In genomic region chr17:57989011-57989345, GRCh38 we compare ENCODE assay signal across 8 cellular contexts. TPM values are rescaled to one million over a fixed set of nuclear protein-coding genes. Genes with fewer than 3 reads are reported as not detected.
DNase-seq lines count a peak whose midpoint lies in the region; ATAC-seq, FAIRE-seq and TF ChIP-seq lines count a peak whose summit lies in the region.

No MANE protein-coding gene starts in this region.

- DNase-seq in NCI-H1105 (lab: John Stamatoyannopoulos, UW) (peak; percentile 7), body of pancreas (peak; percentile 31 to 59 (median 44)), HepG2 (ENCODE audit: low spot score) (peak; percentile 78), thyroid gland (peak; percentile 27 to 29), NCI-H2081 (lab: John Stamatoyannopoulos, UW) (no peak), A172 (ENCODE audit: low spot score) (no peak)

- 2 to 7% methylated on average over 5 of the region's 5 CpGs for WGBS in body of pancreas, 2 donors
- 3% methylated on average over 5 of the region's 5 CpGs for WGBS in HepG2 (ENCODE audit: low lambda C conversion rate)
- WGBS in thyroid gland, 2 donors: 12 to 13% methylated on average over 5 of the region's 5 CpGs

- BruUV-seq in HepG2 (replicated peaks; lab: Mats Ljungman, UMichigan): TSS peak; percentile 62

- TF ChIP-seq EP300 in HepG2 (IDR thresholded peaks at IDR 0.05; ENCODE audit: low read depth in 2 of 2, low read length in 2 of 2) (no peak), HepG2 (CRISPR knock-in tag; IDR thresholded peaks at IDR 0.05; ENCODE audit: borderline replicate concordance) (no peak)

- peak overlapping the region; percentile 94 for H3K9ac ChIP-seq in HepG2 (ENCODE audit: insufficient read depth, low read depth, low read length)

- peaks cover 27% of the 10 kb centered on the region for H3K36me3 ChIP-seq in DOHH2 (ENCODE audit: control insufficient read depth, low read length)
- H3K36me3 ChIP-seq in body of pancreas (replicated peaks in 1 of 2; ENCODE audit: insufficient read depth in 1 of 2, low read depth in 2 of 2): no peaks in the 10 kb centered on the region
- H3K36me3 ChIP-seq in HepG2 (replicated peaks in 1 of 2; ENCODE audit: control insufficient read depth in 1 of 2, insufficient read depth in 2 of 2, low read length in 2 of 2): no peaks in the 10 kb centered on the region
- no peaks in the 10 kb centered on the region for H3K36me3 ChIP-seq in thyroid gland

- in situ Hi-C loops in HepG2 (cut with HindIII; ENCODE audit: extremely low pct_ligation_motif_present, low pct_unique_long_range_greater_than_20kb): no loop called here

- peaks cover 37% of the 10 kb centered on the region for H3F3A ChIP-seq in DOHH2 (ENCODE audit: control insufficient read depth, insufficient read depth)

- H3K27ac ChIP-seq in DOHH2 (ENCODE audit: low read depth, low read length) (peak overlapping the region; percentile 61), body of pancreas (peak overlapping the region; percentile 94 to 99 (median 96)), HepG2 (ENCODE audit: extremely low read length, insufficient read depth, low read length) (peak overlapping the region; percentile 80), thyroid gland (peak overlapping the region; percentile 73 to 97 (median 97))

- H3K27me3 ChIP-seq in DOHH2 (ENCODE audit: control insufficient read depth, low read length): no peaks in the 10 kb centered on the region
- no peaks in the 10 kb centered on the region for H3K27me3 ChIP-seq in body of pancreas
- no peaks in the 10 kb centered on the region; a peak in 1 of 5 replicates for H3K27me3 ChIP-seq in HepG2 (ENCODE audit: control insufficient read depth in 1 of 2, insufficient read depth in 2 of 2, low read length in 2 of 2)
- H3K27me3 ChIP-seq in thyroid gland: no peaks in the 10 kb centered on the region

- H3K9me2 ChIP-seq in DOHH2 (replicated peaks; ENCODE audit: control insufficient read depth, low read length): no peaks in the 10 kb centered on the region

- H3K9me3 ChIP-seq in DOHH2 (ENCODE audit: control insufficient read depth, insufficient read depth, low read length) (no peaks in the 10 kb centered on the region), body of pancreas (no peaks in the 10 kb centered on the region), HepG2 (ENCODE audit: low read length) (no peaks in the 10 kb centered on the region), thyroid gland (no peaks in the 10 kb centered on the region)

- H3K4me1 ChIP-seq in DOHH2 (ENCODE audit: control insufficient read depth, low read length): peaks cover 44% of the 10 kb centered on the region
- peaks cover 47% of the 10 kb centered on the region for H3K4me1 ChIP-seq in body of pancreas
- peaks cover 82% of the 10 kb centered on the region for H3K4me1 ChIP-seq in HepG2 (ENCODE audit: insufficient read depth, low read length)
- peaks cover 26 to 35% of the 10 kb centered on the region in 2 donors for H3K4me1 ChIP-seq in thyroid gland

- TF ChIP-seq RAD21 in HepG2 (CRISPR knock-in tag; IDR thresholded peaks at IDR 0.05): no peak

- peak; percentile 19 for TF ChIP-seq CTCF in DOHH2 (IDR thresholded peaks at IDR 0.05; ENCODE audit: low read depth, low read length, poor library complexity, severe bottlenecking)
- TF ChIP-seq CTCF in body of pancreas (IDR thresholded peaks at IDR 0.05): no peak
- peak; percentile 36 for TF ChIP-seq CTCF in HepG2 (CRISPR knock-in tag; IDR thresholded peaks at IDR 0.05)
- no peak for TF ChIP-seq CTCF in thyroid gland (IDR thresholded peaks at IDR 0.05)

- H2AFZ ChIP-seq in HepG2 (ENCODE audit: low read length): no peak overlapping the region

- H3K79me2 ChIP-seq in DOHH2 (ENCODE audit: control insufficient read depth, low read length) (peaks cover 38% of the 10 kb centered on the region), HepG2 (ENCODE audit: insufficient read depth, low read length) (peaks cover 35% of the 10 kb centered on the region)

- TF ChIP-seq POLR2A in body of pancreas (IDR thresholded peaks at IDR 0.05) (no peak), HepG2 (IDR thresholded peaks at IDR 0.05; ENCODE audit: insufficient read depth in 1 of 2, low read depth in 2 of 2, low read length in 2 of 2) (no peak), thyroid gland (IDR thresholded peaks at IDR 0.05) (no peak)

- H4K20me1 ChIP-seq in DOHH2 (ENCODE audit: control insufficient read depth, insufficient read depth, low read depth, low read length) (peaks cover 16% of the 10 kb centered on the region), HepG2 (ENCODE audit: insufficient read depth, low read length) (peaks cover 19% of the 10 kb centered on the region)

- CTCF ChIA-PET in HepG2 (lab: Yijun Ruan, JAX; ENCODE audit: low intra/inter-chr PET ratio, low total read pairs): no interaction called here

- H3K4me2 ChIP-seq in DOHH2 (ENCODE audit: low read length): peak overlapping the region; percentile 99
- H3K4me2 ChIP-seq in HepG2 (ENCODE audit: low read depth, low read length): peak overlapping the region; percentile 94

- ATAC-seq in body of pancreas: peak; percentile 27
- peak; percentile 58 for ATAC-seq in HepG2
- ATAC-seq in GM21390 (IDR thresholded peaks at IDR 0.05; ENCODE audit: unreplicated experiment): no peak

- intact Hi-C loops in body of pancreas (cut with DNase I): no loop called here
- intact Hi-C loops in HepG2 (cut with micrococcal nuclease; ENCODE audit: unreplicated experiment): loop anchor here (1.0 to 2.0 kb wide), 2 partner anchors 54 to 114 kb away; no protein-coding TSS in a partner anchor
- intact Hi-C loops in thyroid gland (cut with DNase I): no loop called here

- POLR2A ChIA-PET in HepG2 (lab: Yijun Ruan, JAX): interaction anchor here (0.9 to 14.7 kb wide), 14 partner anchors 10 to 138 kb away, joined by 3 to 173 read pairs (median 7); partner anchors contain the start of gene SRSF1

- FAIRE-seq in HepG2 (lab: Jason Lieb, UNC): peak; percentile 21

- H3K4me3 ChIP-seq in DOHH2 (ENCODE audit: low read length) (peak overlapping the region; percentile 92), body of pancreas (no peak overlapping the region), HepG2 (replicated peaks in 1 of 3; ENCODE audit: insufficient read depth in 1 of 3, low read depth in 2 of 3, low read length in 3 of 3) (peak overlapping the region; percentile 71 to 95 (median 83)), thyroid gland (replicated peaks in 1 of 3) (peak overlapping the region in 1 of 3 donors; percentile 61)

RNA-seq across cellular contexts. Expression of gene VEZF1, which starts 0.9 kb away (rescaled TPM):
- total RNA-seq in body of pancreas (10 to 100 TPM; 14.5 to 39.4 TPM), HepG2 (2016; rRNA removed; fragmentation: Illumina TruSeq; extraction: Trizol) (45.9 and 48.0 TPM in 2 replicates), thyroid gland (100 to 1,000 TPM in 1 of 4 donors, 10 to 100 TPM in 3; 88.5 to 147 (median 91.4) TPM)
- total RNA-seq in HepG2 (2016; cell fraction: cytosol; rRNA removed; fragmentation: Illumina TruSeq; extraction: Trizol; ENCODE audit: low read depth): 8.8 and 10.8 TPM in 2 replicates
- total RNA-seq in HepG2 (2016; cell fraction: insoluble cytoplasmic fraction; rRNA removed; fragmentation: Illumina TruSeq; extraction: Trizol): 41.9 and 43.4 TPM in 2 replicates
- total RNA-seq in HepG2 (2016; cell fraction: membrane; rRNA removed; fragmentation: Illumina TruSeq; extraction: Trizol): 42.3 and 48.6 TPM in 2 replicates
- total RNA-seq in HepG2 (2016; cell fraction: nucleus; rRNA removed; fragmentation: Illumina TruSeq; extraction: Trizol): 31.1 and 37.8 TPM in 2 replicates
- polyA plus RNA-seq in HepG2 (2011; rRNA removed): 41.3 and 49.7 TPM in 2 replicates
- 27.7 and 34.7 TPM in 2 replicates for polyA plus RNA-seq in HepG2 (2011; cell fraction: cytosol; rRNA removed)
- polyA plus RNA-seq in HepG2 (2011; cell fraction: nucleus; rRNA removed): 30.2 and 33.3 TPM in 2 replicates
- 38.9 and 45.7 TPM in 2 replicates for polyA plus RNA-seq in HepG2 (2012)
- 7.1 and 7.4 TPM in 2 replicates for polyA plus RNA-seq in HepG2 (2016; cell fraction: cytosol; fragmentation: Illumina TruSeq; extraction: Trizol; ENCODE audit: low read depth)
- polyA plus RNA-seq in HepG2 (2016; cell fraction: insoluble cytoplasmic fraction; fragmentation: Illumina TruSeq; extraction: Trizol; ENCODE audit: low read depth): 34.8 and 42.4 TPM in 2 replicates
- polyA plus RNA-seq in HepG2 (2016; cell fraction: membrane; fragmentation: Illumina TruSeq; extraction: Trizol; ENCODE audit: low read depth): 22.0 and 25.5 TPM in 2 replicates
- polyA plus RNA-seq in HepG2 (2016; cell fraction: nucleus; fragmentation: Illumina TruSeq; extraction: Trizol; ENCODE audit: insufficient read depth, low read depth): 46.2 and 49.1 TPM in 2 replicates
- polyA minus RNA-seq in HepG2 (2011; rRNA and poly(A)+ RNA removed; ENCODE audit: low replicate concordance): 41.4 and 56.9 TPM in 2 replicates
- polyA minus RNA-seq in HepG2 (2011; cell fraction: cytosol; rRNA and poly(A)+ RNA removed): 31.2 and 37.3 TPM in 2 replicates
- 32.7 and 46.6 TPM in 2 replicates for polyA minus RNA-seq in HepG2 (2011; cell fraction: nucleus; rRNA and poly(A)+ RNA removed)
- total RNA-seq in A172 (2014; rRNA removed; shearing (Covaris generic)): 43.4 and 50.5 TPM in 2 replicates

RNA-seq across cellular contexts. Expression of gene SRSF1, which starts 18.1 kb away (rescaled TPM):
- total RNA-seq in body of pancreas (100 to 1,000 TPM in 1 of 2 donors, 10 to 100 TPM in 1; 76.0 to 139 TPM), HepG2 (2016; rRNA removed; fragmentation: Illumina TruSeq; extraction: Trizol) (445 and 520 TPM in 2 replicates), thyroid gland (100 to 1,000 TPM; 181 to 266 (median 214) TPM)
- 40.7 and 51.5 TPM in 2 replicates for total RNA-seq in HepG2 (2016; cell fraction: cytosol; rRNA removed; fragmentation: Illumina TruSeq; extraction: Trizol; ENCODE audit: low read depth)
- total RNA-seq in HepG2 (2016; cell fraction: insoluble cytoplasmic fraction; rRNA removed; fragmentation: Illumina TruSeq; extraction: Trizol): 472 and 528 TPM in 2 replicates
- total RNA-seq in HepG2 (2016; cell fraction: membrane; rRNA removed; fragmentation: Illumina TruSeq; extraction: Trizol): 120 and 137 TPM in 2 replicates
- 332 and 353 TPM in 2 replicates for total RNA-seq in HepG2 (2016; cell fraction: nucleus; rRNA removed; fragmentation: Illumina TruSeq; extraction: Trizol)
- 142 and 144 TPM in 2 replicates for polyA plus RNA-seq in HepG2 (2011; rRNA removed)
- 61.9 and 82.9 TPM in 2 replicates for polyA plus RNA-seq in HepG2 (2011; cell fraction: cytosol; rRNA removed)
- polyA plus RNA-seq in HepG2 (2011; cell fraction: nucleus; rRNA removed): 1,130 and 1,625 TPM in 2 replicates
- 96.9 and 161 TPM in 2 replicates for polyA plus RNA-seq in HepG2 (2012)
- 19.4 and 20.4 TPM in 2 replicates for polyA plus RNA-seq in HepG2 (2016; cell fraction: cytosol; fragmentation: Illumina TruSeq; extraction: Trizol; ENCODE audit: low read depth)
- 411 and 445 TPM in 2 replicates for polyA plus RNA-seq in HepG2 (2016; cell fraction: insoluble cytoplasmic fraction; fragmentation: Illumina TruSeq; extraction: Trizol; ENCODE audit: low read depth)
- polyA plus RNA-seq in HepG2 (2016; cell fraction: membrane; fragmentation: Illumina TruSeq; extraction: Trizol; ENCODE audit: low read depth): 54.7 and 57.3 TPM in 2 replicates
- 359 and 383 TPM in 2 replicates for polyA plus RNA-seq in HepG2 (2016; cell fraction: nucleus; fragmentation: Illumina TruSeq; extraction: Trizol; ENCODE audit: insufficient read depth, low read depth)
- polyA minus RNA-seq in HepG2 (2011; rRNA and poly(A)+ RNA removed; ENCODE audit: low replicate concordance): 673 and 710 TPM in 2 replicates
- polyA minus RNA-seq in HepG2 (2011; cell fraction: cytosol; rRNA and poly(A)+ RNA removed): 78.3 and 89.3 TPM in 2 replicates
- polyA minus RNA-seq in HepG2 (2011; cell fraction: nucleus; rRNA and poly(A)+ RNA removed): 1,057 and 1,237 TPM in 2 replicates
- 501 and 612 TPM in 2 replicates for total RNA-seq in A172 (2014; rRNA removed; shearing (Covaris generic))

RNA-seq across cellular contexts. Expression of gene CUEDC1, which starts 33.8 kb away (rescaled TPM):
- total RNA-seq in body of pancreas (10 to 100 TPM; 35.8 to 48.1 TPM), HepG2 (2016; rRNA removed; fragmentation: Illumina TruSeq; extraction: Trizol) (4.2 and 7.4 TPM in 2 replicates), thyroid gland (10 to 100 TPM; 25.6 to 32.3 (median 29.9) TPM)
- 4.1 and 4.7 TPM in 2 replicates for total RNA-seq in HepG2 (2016; cell fraction: cytosol; rRNA removed; fragmentation: Illumina TruSeq; extraction: Trizol; ENCODE audit: low read depth)
- total RNA-seq in HepG2 (2016; cell fraction: insoluble cytoplasmic fraction; rRNA removed; fragmentation: Illumina TruSeq; extraction: Trizol): 3.5 and 7.9 TPM in 2 replicates
- 7.6 and 8.6 TPM in 2 replicates for total RNA-seq in HepG2 (2016; cell fraction: membrane; rRNA removed; fragmentation: Illumina TruSeq; extraction: Trizol)
- total RNA-seq in HepG2 (2016; cell fraction: nucleus; rRNA removed; fragmentation: Illumina TruSeq; extraction: Trizol): 9.6 and 11.9 TPM in 2 replicates
- polyA plus RNA-seq in HepG2 (2011; rRNA removed): 12.9 and 14.4 TPM in 2 replicates
- 8.1 and 8.6 TPM in 2 replicates for polyA plus RNA-seq in HepG2 (2011; cell fraction: cytosol; rRNA removed)
- polyA plus RNA-seq in HepG2 (2011; cell fraction: nucleus; rRNA removed): 36.7 and 43.5 TPM in 2 replicates
- polyA plus RNA-seq in HepG2 (2012): 9.8 and 10.2 TPM in 2 replicates
- 9.4 and 11.1 TPM in 2 replicates for polyA plus RNA-seq in HepG2 (2016; cell fraction: cytosol; fragmentation: Illumina TruSeq; extraction: Trizol; ENCODE audit: low read depth)
- 9.2 and 10.0 TPM in 2 replicates for polyA plus RNA-seq in HepG2 (2016; cell fraction: insoluble cytoplasmic fraction; fragmentation: Illumina TruSeq; extraction: Trizol; ENCODE audit: low read depth)
- 15.4 and 16.0 TPM in 2 replicates for polyA plus RNA-seq in HepG2 (2016; cell fraction: membrane; fragmentation: Illumina TruSeq; extraction: Trizol; ENCODE audit: low read depth)
- 33.7 and 36.2 TPM in 2 replicates for polyA plus RNA-seq in HepG2 (2016; cell fraction: nucleus; fragmentation: Illumina TruSeq; extraction: Trizol; ENCODE audit: insufficient read depth, low read depth)
- 2.9 and 6.8 TPM in 2 replicates for polyA minus RNA-seq in HepG2 (2011; rRNA and poly(A)+ RNA removed; ENCODE audit: low replicate concordance)
- polyA minus RNA-seq in HepG2 (2011; cell fraction: cytosol; rRNA and poly(A)+ RNA removed): 5.1 and 7.3 TPM in 2 replicates
- 6.6 and 8.2 TPM in 2 replicates for polyA minus RNA-seq in HepG2 (2011; cell fraction: nucleus; rRNA and poly(A)+ RNA removed)
- total RNA-seq in A172 (2014; rRNA removed; shearing (Covaris generic)): 8.0 and 11.6 TPM in 2 replicates

Comparison
In these comparisons a context has a peak if more than half of its experiments do, and no peak if none do; other contexts are left out.
1. H3K4me3 ChIP-seq: peak in DOHH2 (single experiment) and HepG2 (3 of 3); none in body of pancreas (0 of 2).
2. CTCF ChIP-seq: peak in DOHH2 (single experiment) and HepG2 (single experiment); none in body of pancreas (0 of 7) and thyroid gland (0 of 6).
3. DNase-seq: peak in NCI-H1105 (single experiment), body of pancreas (4 of 4), HepG2 (single experiment) and thyroid gland (2 of 2); none in NCI-H2081 (0 of 2) and A172 (single experiment).
4. Peak in every context shown above with its lines, with median percentiles within 50 percentile points of each other: H3K27ac ChIP-seq.